7 cellular contexts compared by ENCODE assay signal in genomic region chr13:100235311-100235901, GRCh38.
DNase-seq lines count a peak whose midpoint lies in the region; ATAC-seq and TF ChIP-seq lines count a peak whose summit lies in the region.

No MANE protein-coding gene starts in this region.

- H3K36me3 ChIP-seq in DOHH2 (ENCODE audit: control insufficient read depth, low read length) (no peaks in the 10 kb centered on the region), brain microvascular endothelial cell (replicated peaks) (no peaks in the 10 kb centered on the region), left lung (no peaks in the 10 kb centered on the region), suprapubic skin (no peaks in the 10 kb centered on the region)

- H3K27ac ChIP-seq in DOHH2 (ENCODE audit: low read depth, low read length): no peak overlapping the region
- no peak overlapping the region for H3K27ac ChIP-seq in brain microvascular endothelial cell
- no peak overlapping the region for H3K27ac ChIP-seq in left lung
- no peak overlapping the region for H3K27ac ChIP-seq in suprapubic skin

- H3K4me1 Mint-ChIP-seq in activated naive CD4-positive, alpha-beta T cell treated with anti-CD3 and anti-CD28 coated beads, Interleukin-2, amount 10 ng/mL, durations not matched to agents 7 days and 5 days: peaks cover 8% of the 10 kb centered on the region

- WGBS in suprapubic skin: 11% methylated on average over 5 of the region's 5 CpGs

- H3K27me3 Mint-ChIP-seq in activated naive CD4-positive, alpha-beta T cell treated with anti-CD3 and anti-CD28 coated beads, Interleukin-2, amount 10 ng/mL, durations not matched to agents 7 days and 5 days: no peaks in the 10 kb centered on the region

- H3K36me3 Mint-ChIP-seq in activated naive CD4-positive, alpha-beta T cell treated with anti-CD3 and anti-CD28 coated beads, Interleukin-2, amount 10 ng/mL, durations not matched to agents 7 days and 5 days: no peaks in the 10 kb centered on the region

- no peak for TF ChIP-seq EP300 in suprapubic skin (IDR thresholded peaks at IDR 0.05)

- H3K4me3 Mint-ChIP-seq in activated naive CD4-positive, alpha-beta T cell treated with anti-CD3 and anti-CD28 coated beads, Interleukin-2, amount 10 ng/mL, durations not matched to agents 7 days and 5 days: no peak overlapping the region

- TF ChIP-seq CTCF in DOHH2 (IDR thresholded peaks at IDR 0.05; ENCODE audit: low read depth, low read length, poor library complexity, severe bottlenecking) (peak; percentile 54), brain microvascular endothelial cell (IDR thresholded peaks at IDR 0.05; ENCODE audit: low read depth, low read length, missing control alignments) (peak; percentile 50), left lung (IDR thresholded peaks at IDR 0.05) (peak; percentile 34 to 47), suprapubic skin (IDR thresholded peaks at IDR 0.05) (peak in 1 of 2 donors; percentile 42)

- POLR2A ChIA-PET in HEK293T (lab: Yijun Ruan, JAX): interaction anchor here (0.6 to 1.3 kb wide), 3 partner anchors 254 to 265 kb away, joined by 3 to 6 read pairs (median 4); partner anchors contain the start of genes ZIC2 and ZIC5

- no peaks in the 10 kb centered on the region for H3K9me2 ChIP-seq in DOHH2 (replicated peaks; ENCODE audit: control insufficient read depth, low read length)

- peak; percentile 47 for ATAC-seq in left lung

- no peaks in the 10 kb centered on the region for H3F3A ChIP-seq in DOHH2 (ENCODE audit: control insufficient read depth, insufficient read depth)

- H3K27me3 ChIP-seq in DOHH2 (ENCODE audit: control insufficient read depth, low read length) (0 out of 2 replicates have a peak, but pooled peaks cover 2% of the 10 kb centered on the region), brain microvascular endothelial cell (replicated peaks) (no peaks in the 10 kb centered on the region), left lung (no peaks in the 10 kb centered on the region), suprapubic skin (no peaks in the 10 kb centered on the region)

- no peak for TF ChIP-seq POLR2A in suprapubic skin (IDR thresholded peaks at IDR 0.05)

- no peaks in the 10 kb centered on the region for H3K79me2 ChIP-seq in DOHH2 (ENCODE audit: control insufficient read depth, low read length)

- H3K4me3 ChIP-seq in DOHH2 (ENCODE audit: low read length) (no peak overlapping the region), brain microvascular endothelial cell (ENCODE audit: low read depth, low read length) (no peak overlapping the region), left lung (no peak overlapping the region), suprapubic skin (no peak overlapping the region)

- no peaks in the 10 kb centered on the region for H3K9me3 Mint-ChIP-seq in activated naive CD4-positive, alpha-beta T cell treated with anti-CD3 and anti-CD28 coated beads, Interleukin-2, amount 10 ng/mL, durations not matched to agents 7 days and 5 days

- CTCF ChIA-PET in HEK293T (lab: Yijun Ruan, JAX): interaction anchor here (0.6 to 1.4 kb wide), 5 partner anchors 243 to 319 kb away, joined by 3 to 7 read pairs (median 3); no protein-coding TSS in a partner anchor
- CTCF ChIA-PET in activated naive CD4-positive, alpha-beta T cell treated with anti-CD3 and anti-CD28 coated beads, Interleukin-2, amount 10 ng/mL, durations not matched to agents 7 days and 5 days (lab: Charles Lee): interaction anchor here (0.7 to 2.1 kb wide), 17 partner anchors 137 to 579 kb away, joined by 3 to 21 read pairs (median 5); partner anchors contain the start of gene PCCA

- intact Hi-C loops in left lung (cut with DNase I): loop anchor here in 1 of 2 donors (10.0 kb wide), 1 partner anchor 321 kb away; no protein-coding TSS in a partner anchor

- H3K9me3 ChIP-seq in DOHH2 (ENCODE audit: control insufficient read depth, insufficient read depth, low read length) (no peaks in the 10 kb centered on the region), left lung (no peaks in the 10 kb centered on the region), suprapubic skin (no peaks in the 10 kb centered on the region)

- H3K4me1 ChIP-seq in DOHH2 (ENCODE audit: control insufficient read depth, low read length): peaks cover 6% of the 10 kb centered on the region; the same call in 1 of the 2 replicates
- H3K4me1 ChIP-seq in left lung: peaks cover 0 to 17% of the 10 kb centered on the region in 2 donors
- peaks cover 19% of the 10 kb centered on the region for H3K4me1 ChIP-seq in suprapubic skin

- peak; percentile 40 for DNase-seq in HEK293T (ENCODE audit: extremely low spot score)
- DNase-seq in NCI-H460 (ENCODE audit: extremely low read depth, low read depth): peak; percentile 46
- peak; percentile 69 for DNase-seq in brain microvascular endothelial cell
- DNase-seq in left lung: no peak
- DNase-seq in activated naive CD4-positive, alpha-beta T cell treated with anti-CD3 and anti-CD28 coated beads, Interleukin-2, amount 10 ng/mL, durations not matched to agents 7 days and 5 days: no peak
- no peak for DNase-seq in suprapubic skin (ENCODE audit: low spot score in 2 of 2)

- no peak overlapping the region for H3K27ac Mint-ChIP-seq in activated naive CD4-positive, alpha-beta T cell treated with anti-CD3 and anti-CD28 coated beads, Interleukin-2, amount 10 ng/mL, durations not matched to agents 7 days and 5 days

- H3K4me2 ChIP-seq in DOHH2 (ENCODE audit: low read length): no peak overlapping the region

- no peaks in the 10 kb centered on the region for H4K20me1 ChIP-seq in DOHH2 (ENCODE audit: control insufficient read depth, insufficient read depth, low read depth, low read length)

- in situ Hi-C loops in brain microvascular endothelial cell (cut with HindIII; ENCODE audit: low pct_ligation_motif_present, low sequenced_read_pairs): no loop called here

TF ChIP-seq in HEK293T, 16 proteins besides CTCF, POLR2A, EP300 and RAD21:
- no peak for TF ChIP-seq SUZ12 (IDR thresholded peaks at IDR 0.05)
- TF ChIP-seq FOXA1 (IDR thresholded peaks at IDR 0.05): peak; percentile 22; the same call in 1 of the 2 replicates
- TF ChIP-seq CTBP1 (IDR thresholded peaks at IDR 0.05; ENCODE audit: borderline replicate concordance): peak; percentile 55; the same call in 1 of the 2 replicates
- peak; percentile 68; the same call in 1 of the 2 replicates for TF ChIP-seq FOXK2 (IDR thresholded peaks at IDR 0.05)
- TF ChIP-seq PKNOX1 (IDR thresholded peaks at IDR 0.05): peak; percentile 95

Comparison
In these comparisons a context has a peak if more than half of its experiments do, and no peak if none do; other contexts are left out.
1. DNase-seq: peak in HEK293T (single experiment), NCI-H460 (single experiment) and brain microvascular endothelial cell (single experiment); none in left lung (0 of 2), activated naive CD4-positive, alpha-beta T cell treated with anti-CD3 and anti-CD28 coated beads, Interleukin-2, amount 10 ng/mL, durations not matched to agents 7 days and 5 days (single experiment) and suprapubic skin (0 of 2).